Comparison of ENCODE assay signal across 14 cellular contexts in the genomic region with DNA sequence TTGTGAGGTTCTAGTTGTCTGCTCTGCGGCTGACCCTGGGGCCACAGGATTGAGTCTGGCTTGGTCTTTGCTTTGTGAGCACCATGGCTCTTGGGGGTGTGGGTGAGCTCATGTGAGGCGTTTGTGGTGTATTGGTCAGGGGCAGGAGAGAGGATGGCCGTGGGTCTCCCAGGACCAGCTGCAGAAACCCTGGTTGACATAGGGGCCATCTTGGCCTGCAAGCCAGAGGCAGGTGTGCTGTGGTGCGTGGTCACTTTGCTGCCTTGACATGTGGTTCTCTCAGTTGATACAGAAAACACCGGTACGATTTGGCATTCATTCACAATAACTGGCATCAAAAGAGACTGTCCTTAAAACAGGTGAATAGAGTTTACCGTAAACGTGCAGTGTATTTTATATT. TPM values are rescaled to one million over a fixed set of nuclear protein-coding genes. Genes with fewer than 3 reads are reported as not detected.
A peak's percentile ranks its signal among the peaks of the same experiment; 100 is the strongest.
DNase-seq lines count a peak whose midpoint lies in the region; TF ChIP-seq lines count a peak whose summit lies in the region.
"Had no signal": no experiment of that assay in that cellular context is flagged by ENCODE, and none has a peak within 500 bp of the region (broad histone marks: within the 10 kb centered on the region; RNA-seq: fewer than 3 reads in every experiment).

No MANE protein-coding gene starts in this region.

- CTCF ChIA-PET in CD4-positive, alpha-beta memory T cell (lab: Charles Lee; ENCODE audit: partially characterized antibody): interaction anchor here (1.6 kb wide), 1 partner anchor 12 kb away, joined by 4 read pairs; the partner anchor contains the start of gene PHRF1

- peaks cover 24 to 55% of the 10 kb centered on the region in 2 donors for H3K36me3 Mint-ChIP-seq in CD4-positive, alpha-beta memory T cell
- H3K36me3 Mint-ChIP-seq in neural progenitor cell: peaks cover 24% of the 10 kb centered on the region

- H3K36me3 ChIP-seq in CD4-positive, alpha-beta memory T cell (ENCODE audit: insufficient read depth, low read length): peaks cover 53% of the 10 kb centered on the region
- peaks cover 0 to 83% (median 0%) of the 10 kb centered on the region in 3 donors for H3K36me3 ChIP-seq in Peyer's patch
- H3K36me3 ChIP-seq in effector memory CD4-positive, alpha-beta T cell (ENCODE audit: control insufficient read depth, insufficient read depth, low read length): peaks cover 64% of the 10 kb centered on the region
- no peaks in the 10 kb centered on the region for H3K36me3 ChIP-seq in neural progenitor cell

- H3F3A ChIP-seq in neural progenitor cell (ENCODE audit: low read depth): no peaks in the 10 kb centered on the region

- H3K4me3 ChIP-seq in CD4-positive, alpha-beta memory T cell (ENCODE audit: low read length in 2 of 2): no peak overlapping the region
- H3K4me3 ChIP-seq in Peyer's patch (no peak overlapping the region), neural progenitor cell (no peak overlapping the region)
- no peak overlapping the region for H3K4me3 ChIP-seq in effector memory CD4-positive, alpha-beta T cell (ENCODE audit: insufficient read depth, low read depth, low read length, poor library complexity, severe bottlenecking)
- H3K4me3 ChIP-seq: right atrium auricular region had no signal

- peaks cover 21% of the 10 kb centered on the region for H3K4me1 ChIP-seq in CD4-positive, alpha-beta memory T cell (ENCODE audit: insufficient read depth, low read length)
- H3K4me1 ChIP-seq in Peyer's patch (peaks cover 0 to 26% (median 0%) of the 10 kb centered on the region in 4 donors), neural progenitor cell (no peaks in the 10 kb centered on the region)
- peaks cover 15% of the 10 kb centered on the region for H3K4me1 ChIP-seq in effector memory CD4-positive, alpha-beta T cell (ENCODE audit: control insufficient read depth, insufficient read depth, low read length, poor library complexity, severe bottlenecking)
- H3K4me1 ChIP-seq: right atrium auricular region had no signal

- H4K20me1 ChIP-seq in neural progenitor cell (ENCODE audit: low read depth): peaks cover 30% of the 10 kb centered on the region

- H3K9ac ChIP-seq in neural progenitor cell: no peak overlapping the region

- POLR2A ChIA-PET in CD4-positive, alpha-beta memory T cell (lab: Charles Lee; ENCODE audit: partially characterized antibody): interaction anchor here (0.7 to 2.3 kb wide), 8 partner anchors 10 to 108 kb away, joined by 3 to 18 read pairs (median 5); partner anchors contain the start of genes PHRF1 and TMEM80

- DNase-seq in CD4-positive, alpha-beta memory T cell: no peak
- DNase-seq in Peyer's patch: no peak
- no peak for DNase-seq in effector memory CD4-positive, alpha-beta T cell
- no peak for DNase-seq in neural progenitor cell (ENCODE audit: low spot score)
- no peak for DNase-seq in CD1c-positive myeloid dendritic cell (ENCODE audit: extremely low spot score)
- DNase-seq in HuH-7.5 (ENCODE audit: low spot score): no peak
- DNase-seq in NCI-H748 (lab: John Stamatoyannopoulos, UW; ENCODE audit: unreplicated experiment): no peak
- no peak for DNase-seq in A172 (ENCODE audit: low spot score)
- DNase-seq: NCI-H1417, NCI-H345, PC-3 had no signal

- no peak for TF ChIP-seq POLR2A in Peyer's patch (IDR thresholded peaks at IDR 0.05)

- peaks cover 29% of the 10 kb centered on the region for H3K79me2 ChIP-seq in neural progenitor cell (ENCODE audit: low read depth)

- H3K4me1 Mint-ChIP-seq in CD4-positive, alpha-beta memory T cell: peaks cover 12 to 25% (median 16%) of the 10 kb centered on the region in 4 donors
- no peaks in the 10 kb centered on the region for H3K4me1 Mint-ChIP-seq in neural progenitor cell

- no peaks in the 10 kb centered on the region for H3K27me3 ChIP-seq in CD4-positive, alpha-beta memory T cell (ENCODE audit: insufficient read depth, low read length)
- H3K27me3 ChIP-seq in Peyer's patch (no peaks in the 10 kb centered on the region), neural progenitor cell (no peaks in the 10 kb centered on the region)
- H3K27me3 ChIP-seq in effector memory CD4-positive, alpha-beta T cell (replicated peaks; ENCODE audit: control insufficient read depth, insufficient read depth, low read length, poor library complexity, severe bottlenecking): no peaks in the 10 kb centered on the region
- H3K27me3 ChIP-seq: right atrium auricular region had no signal

- TF ChIP-seq CTCF in Peyer's patch (IDR thresholded peaks at IDR 0.05) (no peak), neural progenitor cell (IDR thresholded peaks at IDR 0.05) (no peak)

- peaks cover 0 to 4% (median 0%) of the 10 kb centered on the region in 8 donors for H3K9me3 Mint-ChIP-seq in CD4-positive, alpha-beta memory T cell
- H3K9me3 Mint-ChIP-seq in neural progenitor cell: no peaks in the 10 kb centered on the region

- no peaks in the 10 kb centered on the region for H3K27me3 Mint-ChIP-seq in CD4-positive, alpha-beta memory T cell
- peaks cover 6% of the 10 kb centered on the region for H3K27me3 Mint-ChIP-seq in neural progenitor cell (ENCODE audit: insufficient read depth, low read depth)

- intact Hi-C loops in CD4-positive, alpha-beta memory T cell (cut with micrococcal nuclease): no loop called here

- peak overlapping the region in 4 of 8 donors; percentile 44 to 76 (median 70) for H3K4me3 Mint-ChIP-seq in CD4-positive, alpha-beta memory T cell
- H3K4me3 Mint-ChIP-seq in neural progenitor cell: no peak overlapping the region

- peak overlapping the region; percentile 41 for H3K27ac ChIP-seq in CD4-positive, alpha-beta memory T cell (ENCODE audit: low read depth, low read length)
- H3K27ac ChIP-seq in Peyer's patch (peak overlapping the region; percentile 46 to 81 (median 55)), neural progenitor cell (no peak overlapping the region)
- H3K27ac ChIP-seq in effector memory CD4-positive, alpha-beta T cell (ENCODE audit: insufficient read depth, low read length, poor library complexity, severe bottlenecking): peak overlapping the region; percentile 67
- H3K27ac ChIP-seq: right atrium auricular region had no signal

- no peak overlapping the region for H2AFZ ChIP-seq in neural progenitor cell (replicated peaks)

- H3K4me2 ChIP-seq in neural progenitor cell: no peak overlapping the region

- H3K9me3 ChIP-seq in CD4-positive, alpha-beta memory T cell (ENCODE audit: control insufficient read depth in 1 of 2, low read length in 2 of 2): no peaks in the 10 kb centered on the region
- H3K9me3 ChIP-seq in Peyer's patch: no peaks in the 10 kb centered on the region
- no peaks in the 10 kb centered on the region for H3K9me3 ChIP-seq in effector memory CD4-positive, alpha-beta T cell (ENCODE audit: control insufficient read depth, low read length)
- no peaks in the 10 kb centered on the region for H3K9me3 ChIP-seq in neural progenitor cell (ENCODE audit: low read depth)
- H3K9me3 ChIP-seq: right atrium auricular region had no signal

- H3K27ac Mint-ChIP-seq in CD4-positive, alpha-beta memory T cell: peak overlapping the region; percentile 91 to 99 (median 98)
- peak overlapping the region; percentile 50 for H3K27ac Mint-ChIP-seq in neural progenitor cell

RNA-seq across cellular contexts. Expression of gene PHRF1, which starts 11.3 kb away (rescaled TPM):
- 10 to 100 TPM; 49.2 to 54.5 TPM for total RNA-seq in CD4-positive, alpha-beta memory T cell
- polyA plus RNA-seq in CD4-positive, alpha-beta memory T cell: 10 to 100 TPM in 1 of 2 donors, under 1 TPM in 1; 0.93 to 17.0 TPM
- total RNA-seq in Peyer's patch: 10 to 100 TPM; 48.4 to 88.0 (median 57.8) TPM
- total RNA-seq in neural progenitor cell (ENCODE audit: low replicate concordance): 9.8 and 43.6 TPM in 2 replicates
- total RNA-seq in A172 (2014; rRNA removed; shearing (Covaris generic)): 12.8 and 14.9 TPM in 2 replicates

RNA-seq across cellular contexts. Expression of gene RASSF7, which starts 26.8 kb away (rescaled TPM):
- 10 to 100 TPM; 52.7 to 55.2 TPM for total RNA-seq in CD4-positive, alpha-beta memory T cell
- polyA plus RNA-seq in CD4-positive, alpha-beta memory T cell: 10 to 100 TPM; 38.4 to 43.7 TPM
- total RNA-seq in Peyer's patch (100 to 1,000 TPM in 3 of 4 donors, 10 to 100 TPM in 1; 80.9 to 340 (median 172) TPM), neural progenitor cell (ENCODE audit: low replicate concordance) (12.8 and 48.3 TPM in 2 replicates)
- total RNA-seq in A172 (2014; rRNA removed; shearing (Covaris generic)): 24.9 and 43.9 TPM in 2 replicates

RNA-seq across cellular contexts. Expression of gene LMNTD2, which starts 27.0 kb away (rescaled TPM):
- 1 to 10 TPM; 7.0 to 8.1 TPM for total RNA-seq in CD4-positive, alpha-beta memory T cell
- polyA plus RNA-seq in CD4-positive, alpha-beta memory T cell: 1 to 10 TPM in 1 of 2 donors, under 1 TPM in 1; 0.94 to 1.3 TPM
- total RNA-seq in Peyer's patch (10 to 100 TPM in 3 of 4 donors, 1 to 10 TPM in 1; 6.6 to 32.9 (median 14.1) TPM), neural progenitor cell (ENCODE audit: low replicate concordance) (1.1 and 2.5 TPM in 2 replicates)
- total RNA-seq in A172 (2014; rRNA removed; shearing (Covaris generic)): 2.4 and 4.4 TPM in 2 replicates

RNA-seq across cellular contexts. Expression of gene IRF7, which starts 28.2 kb away (rescaled TPM):
- 10 to 100 TPM; 67.6 to 76.6 TPM for total RNA-seq in CD4-positive, alpha-beta memory T cell
- 10 to 100 TPM; 20.8 to 37.4 TPM for polyA plus RNA-seq in CD4-positive, alpha-beta memory T cell
- 10 to 100 TPM; 28.1 to 80.9 (median 58.4) TPM for total RNA-seq in Peyer's patch
- 4.3 and 18.4 TPM in 2 replicates for total RNA-seq in neural progenitor cell (ENCODE audit: low replicate concordance)
- 6.4 and 12.0 TPM in 2 replicates for total RNA-seq in A172 (2014; rRNA removed; shearing (Covaris generic))

RNA-seq across cellular contexts. Expression of gene CDHR5, which starts 37.2 kb away (rescaled TPM):
- not detected for total RNA-seq in CD4-positive, alpha-beta memory T cell
- polyA plus RNA-seq in CD4-positive, alpha-beta memory T cell: not detected
- total RNA-seq in Peyer's patch: 1,000 to 10,000 TPM in 3 of 4 donors, 10 to 100 TPM in 1; 77.6 to 1,696 (median 1,274) TPM
- not detected in 2 replicates for total RNA-seq in neural progenitor cell (ENCODE audit: low replicate concordance)
- not detected in 2 replicates for total RNA-seq in A172 (2014; rRNA removed; shearing (Covaris generic))
- total RNA-seq: dermis blood vessel endothelial cell, PC-3, right atrium auricular region had no signal
- polyA plus RNA-seq: BJ had no signal
